In the genomic region with DNA sequence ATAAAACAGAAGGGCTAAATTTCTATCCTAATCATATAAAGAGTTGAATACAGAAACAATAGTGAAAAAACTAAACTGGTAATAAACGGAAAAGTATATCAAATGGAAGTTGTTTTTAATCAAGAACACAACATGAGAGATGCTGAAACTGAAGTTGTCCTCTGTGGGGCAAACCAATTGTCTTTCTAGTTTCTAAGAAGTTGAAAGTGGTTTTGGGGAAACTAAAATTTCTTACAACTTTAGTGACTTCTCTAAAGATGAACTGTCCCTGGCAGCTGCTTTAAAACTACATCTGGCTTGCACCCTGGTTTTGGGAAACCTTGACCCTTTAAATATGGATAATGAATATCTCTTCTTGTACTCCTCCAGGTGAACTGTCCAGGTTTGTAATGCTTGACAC, we compare ENCODE assay signal across 17 cellular contexts.
DNase-seq lines count a peak whose midpoint lies in the region; ATAC-seq and TF ChIP-seq lines count a peak whose summit lies in the region.
"Had no signal": no experiment of that assay in that cellular context is flagged by ENCODE, and none has a peak within 500 bp of the region (broad histone marks: within the 10 kb centered on the region; RNA-seq: fewer than 3 reads in every experiment).

No MANE protein-coding gene starts in this region.

- H3K79me2 ChIP-seq in KMS-11 (ENCODE audit: insufficient read depth, low read depth) = no peaks in the 10 kb centered on the region; the same call in 1 of the 2 replicates

- H3K27ac ChIP-seq in KMS-11 = peak overlapping the region; percentile 45; the same call in 1 of the 2 replicates

- CTCF ChIA-PET in activated CD8-positive, alpha-beta T cell treated with anti-CD3 and anti-CD28 coated beads for 36 hours (lab: Charles Lee) = no interaction called here
- CTCF ChIA-PET in activated CD8-positive, alpha-beta T cell treated with anti-CD3 and anti-CD28 coated beads, Interleukin-2, amount 10 ng/mL, durations not matched to agents 7 days and 5 days (lab: Charles Lee) = no interaction called here
- CTCF ChIA-PET in GM10248 (lab: Yijun Ruan, JAX) = no interaction called here

- H3K27me3 ChIP-seq in KMS-11 (ENCODE audit: insufficient read depth, low read depth) = no peaks in the 10 kb centered on the region

- H3K27me3 Mint-ChIP-seq in activated CD8-positive, alpha-beta T cell treated with anti-CD3 and anti-CD28 coated beads for 36 hours = no peaks in the 10 kb centered on the region
- H3K27me3 Mint-ChIP-seq in activated CD8-positive, alpha-beta T cell treated with anti-CD3 and anti-CD28 coated beads, Interleukin-2, amount 10 ng/mL, durations not matched to agents 7 days and 5 days (ENCODE audit: low read depth) = no peaks in the 10 kb centered on the region
- no peaks in the 10 kb centered on the region for H3K27me3 Mint-ChIP-seq in activated naive CD8-positive, alpha-beta T cell treated with anti-CD3 and anti-CD28 coated beads for 36 hours

- no peaks in the 10 kb centered on the region for H3K9me3 Mint-ChIP-seq in activated CD8-positive, alpha-beta T cell treated with anti-CD3 and anti-CD28 coated beads for 36 hours
- H3K9me3 Mint-ChIP-seq in activated CD8-positive, alpha-beta T cell treated with anti-CD3 and anti-CD28 coated beads, Interleukin-2, amount 10 ng/mL, durations not matched to agents 7 days and 5 days (ENCODE audit: insufficient read depth) = no peaks in the 10 kb centered on the region
- peaks cover 2% of the 10 kb centered on the region for H3K9me3 Mint-ChIP-seq in activated naive CD8-positive, alpha-beta T cell treated with anti-CD3 and anti-CD28 coated beads for 36 hours

- peak; percentile 20 for ATAC-seq in activated CD8-positive, alpha-beta T cell treated with anti-CD3 and anti-CD28 coated beads for 36 hours
- ATAC-seq in activated CD8-positive, alpha-beta T cell treated with anti-CD3 and anti-CD28 coated beads, Interleukin-2, amount 10 ng/mL, durations not matched to agents 7 days and 5 days = no peak
- ATAC-seq in GM18858 (IDR thresholded peaks at IDR 0.05; ENCODE audit: unreplicated experiment) = no peak
- ATAC-seq: Panc1, Right ventricle myocardium inferior had no signal

- no peak overlapping the region for H2AFZ ChIP-seq in KMS-11 (ENCODE audit: low read depth)

- peak overlapping the region; percentile 75 for H3K4me2 ChIP-seq in KMS-11

- peaks cover 14% of the 10 kb centered on the region for H3K4me1 Mint-ChIP-seq in activated CD8-positive, alpha-beta T cell treated with anti-CD3 and anti-CD28 coated beads for 36 hours (ENCODE audit: low read depth)
- H3K4me1 Mint-ChIP-seq in activated CD8-positive, alpha-beta T cell treated with anti-CD3 and anti-CD28 coated beads, Interleukin-2, amount 10 ng/mL, durations not matched to agents 7 days and 5 days (ENCODE audit: low read depth) = peaks cover 27% of the 10 kb centered on the region
- peaks cover 22% of the 10 kb centered on the region for H3K4me1 Mint-ChIP-seq in activated naive CD8-positive, alpha-beta T cell treated with anti-CD3 and anti-CD28 coated beads for 36 hours

- DNase-seq in activated CD8-positive, alpha-beta T cell treated with anti-CD3 and anti-CD28 coated beads for 36 hours = no peak
- no peak for DNase-seq in activated CD8-positive, alpha-beta T cell treated with anti-CD3 and anti-CD28 coated beads, Interleukin-2, amount 10 ng/mL, durations not matched to agents 7 days and 5 days
- DNase-seq in GM10248 (ENCODE audit: extremely low spot score) (peak; percentile 25), RPMI8226 (no peak), LoVo (ENCODE audit: low spot score) (no peak)
- no peak for DNase-seq in activated naive CD8-positive, alpha-beta T cell treated with anti-CD3 and anti-CD28 coated beads for 36 hours
- DNase-seq: C1 segment of cervical spinal cord, COR-L47, GF-D8, GOT3, KBM-7, NCI-H1092, NCI-H524 had no signal

- H3K4me3 ChIP-seq in KMS-11 (IDR thresholded peaks at IDR 0.05; ENCODE audit: insufficient read depth, low read depth, low read length) = no peak overlapping the region

- peaks cover 8% of the 10 kb centered on the region; the same call in 1 of the 2 replicates for H3K36me3 ChIP-seq in KMS-11 (ENCODE audit: insufficient read depth)

- H3K4me3 Mint-ChIP-seq in activated CD8-positive, alpha-beta T cell treated with anti-CD3 and anti-CD28 coated beads for 36 hours = no peak overlapping the region
- H3K4me3 Mint-ChIP-seq in activated CD8-positive, alpha-beta T cell treated with anti-CD3 and anti-CD28 coated beads, Interleukin-2, amount 10 ng/mL, durations not matched to agents 7 days and 5 days = no peak overlapping the region
- no peak overlapping the region for H3K4me3 Mint-ChIP-seq in activated naive CD8-positive, alpha-beta T cell treated with anti-CD3 and anti-CD28 coated beads for 36 hours

- POLR2A ChIA-PET in activated CD8-positive, alpha-beta T cell treated with anti-CD3 and anti-CD28 coated beads for 36 hours (lab: Charles Lee) = no interaction called here
- POLR2A ChIA-PET in activated CD8-positive, alpha-beta T cell treated with anti-CD3 and anti-CD28 coated beads, Interleukin-2, amount 10 ng/mL, durations not matched to agents 7 days and 5 days (lab: Charles Lee) = no interaction called here
- POLR2A ChIA-PET in GM10248 (lab: Yijun Ruan, JAX) = no interaction called here

- no peak overlapping the region for H3K9ac ChIP-seq in KMS-11

- H4K20me1 ChIP-seq in KMS-11 (ENCODE audit: insufficient read depth) = no peaks in the 10 kb centered on the region

- peaks cover 72% of the 10 kb centered on the region for H3K4me1 ChIP-seq in KMS-11 (ENCODE audit: low read depth, poor library complexity, severe bottlenecking)

- intact Hi-C loops in activated CD8-positive, alpha-beta T cell treated with anti-CD3 and anti-CD28 coated beads for 36 hours (cut with micrococcal nuclease) = no loop called here

- peaks cover 18% of the 10 kb centered on the region for H3K36me3 Mint-ChIP-seq in activated CD8-positive, alpha-beta T cell treated with anti-CD3 and anti-CD28 coated beads for 36 hours (ENCODE audit: low read depth)
- H3K36me3 Mint-ChIP-seq in activated CD8-positive, alpha-beta T cell treated with anti-CD3 and anti-CD28 coated beads, Interleukin-2, amount 10 ng/mL, durations not matched to agents 7 days and 5 days (ENCODE audit: low read depth) = peaks cover 47% of the 10 kb centered on the region
- peaks cover 27% of the 10 kb centered on the region for H3K36me3 Mint-ChIP-seq in activated naive CD8-positive, alpha-beta T cell treated with anti-CD3 and anti-CD28 coated beads for 36 hours

- peak overlapping the region; percentile 4 for H3K27ac Mint-ChIP-seq in activated CD8-positive, alpha-beta T cell treated with anti-CD3 and anti-CD28 coated beads for 36 hours
- H3K27ac Mint-ChIP-seq in activated CD8-positive, alpha-beta T cell treated with anti-CD3 and anti-CD28 coated beads, Interleukin-2, amount 10 ng/mL, durations not matched to agents 7 days and 5 days = no peak overlapping the region
- H3K27ac Mint-ChIP-seq in activated naive CD8-positive, alpha-beta T cell treated with anti-CD3 and anti-CD28 coated beads for 36 hours = peak overlapping the region; percentile 64

- no peak for TF ChIP-seq CTCF in activated CD8-positive, alpha-beta T cell treated with anti-CD3 and anti-CD28 coated beads for 36 hours (IDR thresholded peaks at IDR 0.05)
- no peak for TF ChIP-seq CTCF in GM10248 (IDR thresholded peaks at IDR 0.05; ENCODE audit: control extremely low read depth, extremely low read depth, low read depth, missing control alignments)
- no peak for TF ChIP-seq CTCF in KMS-11 (conservative IDR thresholded peaks at IDR 0.05; ENCODE audit: low read depth, low read length)
